1 cellular context compared by ENCODE assay signal in the genomic region with DNA sequence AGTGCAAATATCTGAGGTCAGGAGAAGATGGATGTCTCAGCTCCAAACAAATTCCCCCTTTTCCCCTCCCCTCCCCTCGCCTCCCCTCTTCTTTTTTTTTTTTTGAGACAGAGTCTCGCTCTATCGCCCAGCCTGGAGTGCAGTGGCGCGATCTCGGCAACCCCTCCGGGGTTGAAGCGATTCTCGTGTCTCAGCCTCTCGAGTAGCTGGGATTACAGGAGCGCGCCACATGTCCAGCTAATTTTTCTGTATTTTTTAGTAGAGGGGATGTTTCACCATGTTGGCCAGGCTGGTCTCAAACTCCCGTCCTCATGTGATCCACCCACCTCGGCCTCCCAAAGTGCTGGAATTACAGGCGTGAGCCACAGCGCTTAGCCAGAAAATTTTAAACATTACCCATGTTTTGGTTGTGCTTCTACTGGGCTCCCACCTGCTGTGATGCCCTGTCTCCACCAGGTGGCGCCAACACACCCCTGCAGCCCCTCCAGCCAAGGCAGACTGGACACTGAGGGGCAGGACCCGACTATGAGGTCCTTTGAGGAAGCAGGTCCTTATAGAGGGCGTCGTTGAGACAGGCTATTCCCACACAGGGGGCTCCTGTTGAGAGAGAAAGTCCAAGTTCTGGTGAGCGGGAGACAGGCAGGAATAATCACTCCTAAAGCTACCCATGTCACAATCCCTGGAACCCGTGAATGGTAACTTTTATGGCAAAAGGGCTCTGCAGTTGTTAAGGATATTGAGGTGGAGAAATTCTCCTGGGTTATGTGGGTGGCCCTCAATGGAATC.
TF ChIP-seq lines count a peak whose summit lies in the region.

No MANE protein-coding gene starts in this region.

TF ChIP-seq in HepG2, 621 proteins besides CTCF, POLR2A, EP300 and RAD21 (continues in another document):
- TF ChIP-seq MXD4 (CRISPR knock-in tag; IDR thresholded peaks at IDR 0.05) (0 out of 2 replicates have a peak, but pooled peaks have one; percentile 26), NR3C1 (CRISPR knock-in tag; IDR thresholded peaks at IDR 0.05) (no peak), TAF15 (IDR thresholded peaks at IDR 0.05; ENCODE audit: low read depth, low read length, poor library complexity, severe bottlenecking) (no peak), ZNF747 (CRISPR knock-in tag; IDR thresholded peaks at IDR 0.05; ENCODE audit: borderline replicate concordance) (no peak), HDAC2 (CRISPR knock-in tag; IDR thresholded peaks at IDR 0.05) (no peak), FOXO1 (CRISPR knock-in tag; IDR thresholded peaks at IDR 0.05) (0 out of 2 replicates have a peak, but pooled peaks have one; percentile 33), ARHGAP35 (CRISPR knock-in tag; IDR thresholded peaks at IDR 0.05; ENCODE audit: borderline replicate concordance) (no peak), BCL6 (CRISPR knock-in tag; IDR thresholded peaks at IDR 0.05) (no peak; the same call in 1 of the 2 replicates), YEATS4 (CRISPR knock-in tag; IDR thresholded peaks at IDR 0.05; ENCODE audit: borderline replicate concordance) (no peak), ASH2L (IDR thresholded peaks at IDR 0.05; ENCODE audit: insufficient read length, low read depth, low read length) (no peak), ZNF883 (CRISPR knock-in tag; IDR thresholded peaks at IDR 0.05; ENCODE audit: not compliant biosample characterization) (no peak), YY1 (IDR thresholded peaks at IDR 0.05; ENCODE audit: insufficient read depth, insufficient replicate concordance, low read depth, low read length) (peak; percentile 29), ZNF652 (CRISPR knock-in tag; IDR thresholded peaks at IDR 0.05; ENCODE audit: borderline replicate concordance, low read depth) (no peak), PPARG (CRISPR knock-in tag; conservative IDR thresholded peaks at IDR 0.05) (no peak), NFKBIZ (CRISPR knock-in tag; IDR thresholded peaks at IDR 0.05) (no peak), ZNF547 (CRISPR knock-in tag; IDR thresholded peaks at IDR 0.05) (no peak), REL (CRISPR knock-in tag; conservative IDR thresholded peaks at IDR 0.05) (no peak), ZNF572 (CRISPR knock-in tag; IDR thresholded peaks at IDR 0.05) (no peak), ZNF224 (CRISPR knock-in tag; IDR thresholded peaks at IDR 0.05) (no peak), SSRP1 (CRISPR knock-in tag; IDR thresholded peaks at IDR 0.05) (no peak), FOSL2 (CRISPR knock-in tag; IDR thresholded peaks at IDR 0.05) (no peak; the same call in 1 of the 2 replicates), SUZ12 (IDR thresholded peaks at IDR 0.05; ENCODE audit: low read depth, low read length) (no peak), FOXA3 (CRISPR knock-in tag; IDR thresholded peaks at IDR 0.05) (0 out of 2 replicates have a peak, but pooled peaks have one; percentile 24), KLF11 (CRISPR knock-in tag; IDR thresholded peaks at IDR 0.05) (no peak), ARNTL (CRISPR knock-in tag; IDR thresholded peaks at IDR 0.05) (no peak), PHF5A (CRISPR knock-in tag; IDR thresholded peaks at IDR 0.05; ENCODE audit: low read depth, unreplicated experiment) (no peak), MIXL1 (CRISPR knock-in tag; IDR thresholded peaks at IDR 0.05) (peak; percentile 46; the same call in 1 of the 2 replicates), ZNF891 (CRISPR knock-in tag; IDR thresholded peaks at IDR 0.05) (no peak), RBAK (CRISPR knock-in tag; IDR thresholded peaks at IDR 0.05) (no peak), ZNF143 (CRISPR knock-in tag; IDR thresholded peaks at IDR 0.05) (no peak), MBD4 (IDR thresholded peaks at IDR 0.05; ENCODE audit: borderline replicate concordance, low read length) (no peak), SOX5 (CRISPR knock-in tag; IDR thresholded peaks at IDR 0.05; ENCODE audit: borderline replicate concordance) (no peak), NCOA5 (CRISPR knock-in tag; IDR thresholded peaks at IDR 0.05) (no peak), PRPF4 (IDR thresholded peaks at IDR 0.05; ENCODE audit: low read depth, low read length, poor library complexity, severe bottlenecking) (no peak), ELF3 (CRISPR knock-in tag; IDR thresholded peaks at IDR 0.05) (0 out of 2 replicates have a peak, but pooled peaks have one; percentile 30), CHD2 (IDR thresholded peaks at IDR 0.05; ENCODE audit: low read depth, low read length) (no peak), RNF2 (conservative IDR thresholded peaks at IDR 0.05; ENCODE audit: low read depth) (no peak), ZNF256 (CRISPR knock-in tag; conservative IDR thresholded peaks at IDR 0.05) (no peak), ELF1 (CRISPR knock-in tag; IDR thresholded peaks at IDR 0.05) (0 out of 2 replicates have a peak, but pooled peaks have one; percentile 20), U2AF2 (IDR thresholded peaks at IDR 0.05; ENCODE audit: low read depth, low read length) (no peak), ZFP36 (IDR thresholded peaks at IDR 0.05; ENCODE audit: borderline replicate concordance, low read depth, low read length, partially characterized antibody) (no peak)
- TF ChIP-seq, protein P1, sequence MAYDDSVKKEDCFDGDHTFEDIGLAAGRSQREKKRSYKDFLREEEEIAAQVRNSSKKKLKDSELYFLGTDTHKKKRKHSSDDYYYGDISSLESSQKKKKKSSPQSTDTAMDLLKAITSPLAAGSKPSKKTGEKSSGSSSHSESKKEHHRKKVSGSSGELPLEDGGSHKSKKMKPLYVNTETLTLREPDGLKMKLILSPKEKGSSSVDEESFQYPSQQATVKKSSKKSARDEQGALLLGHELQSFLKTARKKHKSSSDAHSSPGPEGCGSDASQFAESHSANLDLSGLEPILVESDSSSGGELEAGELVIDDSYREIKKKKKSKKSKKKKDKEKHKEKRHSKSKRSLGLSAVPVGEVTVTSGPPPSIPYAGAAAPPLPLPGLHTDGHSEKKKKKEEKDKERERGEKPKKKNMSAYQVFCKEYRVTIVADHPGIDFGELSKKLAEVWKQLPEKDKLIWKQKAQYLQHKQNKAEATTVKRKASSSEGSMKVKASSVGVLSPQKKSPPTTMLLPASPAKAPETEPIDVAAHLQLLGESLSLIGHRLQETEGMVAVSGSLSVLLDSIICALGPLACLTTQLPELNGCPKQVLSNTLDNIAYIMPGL (CRISPR knock-in tag; IDR thresholded peaks at IDR 0.05; ENCODE audit: borderline replicate concordance in 1 of 2, low read depth in 1 of 2) = peak in 1 of 2 experiments; percentile 73; a peak in 1 of 4 replicates
- TF ChIP-seq, protein P2, sequence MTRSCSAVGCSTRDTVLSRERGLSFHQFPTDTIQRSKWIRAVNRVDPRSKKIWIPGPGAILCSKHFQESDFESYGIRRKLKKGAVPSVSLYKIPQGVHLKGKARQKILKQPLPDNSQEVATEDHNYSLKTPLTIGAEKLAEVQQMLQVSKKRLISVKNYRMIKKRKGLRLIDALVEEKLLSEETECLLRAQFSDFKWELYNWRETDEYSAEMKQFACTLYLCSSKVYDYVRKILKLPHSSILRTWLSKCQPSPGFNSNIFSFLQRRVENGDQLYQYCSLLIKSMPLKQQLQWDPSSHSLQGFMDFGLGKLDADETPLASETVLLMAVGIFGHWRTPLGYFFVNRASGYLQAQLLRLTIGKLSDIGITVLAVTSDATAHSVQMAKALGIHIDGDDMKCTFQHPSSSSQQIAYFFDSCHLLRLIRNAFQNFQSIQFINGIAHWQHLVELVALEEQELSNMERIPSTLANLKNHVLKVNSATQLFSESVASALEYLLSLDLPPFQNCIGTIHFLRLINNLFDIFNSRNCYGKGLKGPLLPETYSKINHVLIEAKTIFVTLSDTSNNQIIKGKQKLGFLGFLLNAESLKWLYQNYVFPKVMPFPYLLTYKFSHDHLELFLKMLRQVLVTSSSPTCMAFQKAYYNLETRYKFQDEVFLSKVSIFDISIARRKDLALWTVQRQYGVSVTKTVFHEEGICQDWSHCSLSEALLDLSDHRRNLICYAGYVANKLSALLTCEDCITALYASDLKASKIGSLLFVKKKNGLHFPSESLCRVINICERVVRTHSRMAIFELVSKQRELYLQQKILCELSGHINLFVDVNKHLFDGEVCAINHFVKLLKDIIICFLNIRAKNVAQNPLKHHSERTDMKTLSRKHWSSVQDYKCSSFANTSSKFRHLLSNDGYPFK (CRISPR knock-in tag; IDR thresholded peaks at IDR 0.05; ENCODE audit: borderline replicate concordance) = no peak; the same call in 1 of the 2 replicates
- TF ChIP-seq, protein P3, sequence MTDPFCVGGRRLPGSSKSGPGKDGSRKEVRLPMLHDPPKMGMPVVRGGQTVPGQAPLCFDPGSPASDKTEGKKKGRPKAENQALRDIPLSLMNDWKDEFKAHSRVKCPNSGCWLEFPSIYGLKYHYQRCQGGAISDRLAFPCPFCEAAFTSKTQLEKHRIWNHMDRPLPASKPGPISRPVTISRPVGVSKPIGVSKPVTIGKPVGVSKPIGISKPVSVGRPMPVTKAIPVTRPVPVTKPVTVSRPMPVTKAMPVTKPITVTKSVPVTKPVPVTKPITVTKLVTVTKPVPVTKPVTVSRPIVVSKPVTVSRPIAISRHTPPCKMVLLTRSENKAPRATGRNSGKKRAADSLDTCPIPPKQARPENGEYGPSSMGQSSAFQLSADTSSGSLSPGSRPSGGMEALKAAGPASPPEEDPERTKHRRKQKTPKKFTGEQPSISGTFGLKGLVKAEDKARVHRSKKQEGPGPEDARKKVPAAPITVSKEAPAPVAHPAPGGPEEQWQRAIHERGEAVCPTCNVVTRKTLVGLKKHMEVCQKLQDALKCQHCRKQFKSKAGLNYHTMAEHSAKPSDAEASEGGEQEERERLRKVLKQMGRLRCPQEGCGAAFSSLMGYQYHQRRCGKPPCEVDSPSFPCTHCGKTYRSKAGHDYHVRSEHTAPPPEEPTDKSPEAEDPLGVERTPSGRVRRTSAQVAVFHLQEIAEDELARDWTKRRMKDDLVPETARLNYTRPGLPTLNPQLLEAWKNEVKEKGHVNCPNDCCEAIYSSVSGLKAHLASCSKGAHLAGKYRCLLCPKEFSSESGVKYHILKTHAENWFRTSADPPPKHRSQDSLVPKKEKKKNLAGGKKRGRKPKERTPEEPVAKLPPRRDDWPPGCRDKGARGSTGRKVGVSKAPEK (CRISPR knock-in tag; IDR thresholded peaks at IDR 0.05; ENCODE audit: borderline replicate concordance) = no peak
- TF ChIP-seq, protein P4, sequence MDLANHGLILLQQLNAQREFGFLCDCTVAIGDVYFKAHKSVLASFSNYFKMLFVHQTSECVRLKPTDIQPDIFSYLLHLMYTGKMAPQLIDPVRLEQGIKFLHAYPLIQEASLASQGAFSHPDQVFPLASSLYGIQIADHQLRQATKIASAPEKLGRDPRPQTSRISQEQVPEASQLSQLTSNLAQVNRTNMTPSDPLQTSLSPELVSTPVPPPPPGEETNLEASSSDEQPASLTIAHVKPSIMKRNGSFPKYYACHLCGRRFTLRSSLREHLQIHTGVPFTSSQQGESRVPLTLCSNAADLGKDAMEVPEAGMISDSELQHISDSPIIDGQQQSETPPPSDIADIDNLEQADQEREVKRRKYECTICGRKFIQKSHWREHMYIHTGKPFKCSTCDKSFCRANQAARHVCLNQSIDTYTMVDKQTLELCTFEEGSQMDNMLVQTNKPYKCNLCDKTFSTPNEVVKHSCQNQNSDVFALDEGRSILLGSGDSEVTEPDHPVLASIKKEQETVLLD (CRISPR knock-in tag; IDR thresholded peaks at IDR 0.05; ENCODE audit: low read depth) = no peak
- TF ChIP-seq, protein P5, sequence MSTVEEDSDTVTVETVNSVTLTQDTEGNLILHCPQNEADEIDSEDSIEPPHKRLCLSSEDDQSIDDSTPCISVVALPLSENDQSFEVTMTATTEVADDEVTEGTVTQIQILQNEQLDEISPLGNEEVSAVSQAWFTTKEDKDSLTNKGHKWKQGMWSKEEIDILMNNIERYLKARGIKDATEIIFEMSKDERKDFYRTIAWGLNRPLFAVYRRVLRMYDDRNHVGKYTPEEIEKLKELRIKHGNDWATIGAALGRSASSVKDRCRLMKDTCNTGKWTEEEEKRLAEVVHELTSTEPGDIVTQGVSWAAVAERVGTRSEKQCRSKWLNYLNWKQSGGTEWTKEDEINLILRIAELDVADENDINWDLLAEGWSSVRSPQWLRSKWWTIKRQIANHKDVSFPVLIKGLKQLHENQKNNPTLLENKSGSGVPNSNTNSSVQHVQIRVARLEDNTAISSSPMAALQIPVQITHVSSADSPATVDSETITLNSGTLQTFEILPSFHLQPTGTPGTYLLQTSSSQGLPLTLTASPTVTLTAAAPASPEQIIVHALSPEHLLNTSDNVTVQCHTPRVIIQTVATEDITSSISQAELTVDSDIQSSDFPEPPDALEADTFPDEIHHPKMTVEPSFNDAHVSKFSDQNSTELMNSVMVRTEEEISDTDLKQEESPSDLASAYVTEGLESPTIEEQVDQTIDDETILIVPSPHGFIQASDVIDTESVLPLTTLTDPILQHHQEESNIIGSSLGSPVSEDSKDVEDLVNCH (CRISPR knock-in tag; IDR thresholded peaks at IDR 0.05) = no peak
- TF ChIP-seq, protein P6, sequence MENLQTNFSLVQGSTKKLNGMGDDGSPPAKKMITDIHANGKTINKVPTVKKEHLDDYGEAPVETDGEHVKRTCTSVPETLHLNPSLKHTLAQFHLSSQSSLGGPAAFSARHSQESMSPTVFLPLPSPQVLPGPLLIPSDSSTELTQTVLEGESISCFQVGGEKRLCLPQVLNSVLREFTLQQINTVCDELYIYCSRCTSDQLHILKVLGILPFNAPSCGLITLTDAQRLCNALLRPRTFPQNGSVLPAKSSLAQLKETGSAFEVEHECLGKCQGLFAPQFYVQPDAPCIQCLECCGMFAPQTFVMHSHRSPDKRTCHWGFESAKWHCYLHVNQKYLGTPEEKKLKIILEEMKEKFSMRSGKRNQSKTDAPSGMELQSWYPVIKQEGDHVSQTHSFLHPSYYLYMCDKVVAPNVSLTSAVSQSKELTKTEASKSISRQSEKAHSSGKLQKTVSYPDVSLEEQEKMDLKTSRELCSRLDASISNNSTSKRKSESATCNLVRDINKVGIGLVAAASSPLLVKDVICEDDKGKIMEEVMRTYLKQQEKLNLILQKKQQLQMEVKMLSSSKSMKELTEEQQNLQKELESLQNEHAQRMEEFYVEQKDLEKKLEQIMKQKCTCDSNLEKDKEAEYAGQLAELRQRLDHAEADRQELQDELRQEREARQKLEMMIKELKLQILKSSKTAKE (CRISPR knock-in tag; IDR thresholded peaks at IDR 0.05; ENCODE audit: borderline replicate concordance) = no peak
- TF ChIP-seq, protein P7, sequence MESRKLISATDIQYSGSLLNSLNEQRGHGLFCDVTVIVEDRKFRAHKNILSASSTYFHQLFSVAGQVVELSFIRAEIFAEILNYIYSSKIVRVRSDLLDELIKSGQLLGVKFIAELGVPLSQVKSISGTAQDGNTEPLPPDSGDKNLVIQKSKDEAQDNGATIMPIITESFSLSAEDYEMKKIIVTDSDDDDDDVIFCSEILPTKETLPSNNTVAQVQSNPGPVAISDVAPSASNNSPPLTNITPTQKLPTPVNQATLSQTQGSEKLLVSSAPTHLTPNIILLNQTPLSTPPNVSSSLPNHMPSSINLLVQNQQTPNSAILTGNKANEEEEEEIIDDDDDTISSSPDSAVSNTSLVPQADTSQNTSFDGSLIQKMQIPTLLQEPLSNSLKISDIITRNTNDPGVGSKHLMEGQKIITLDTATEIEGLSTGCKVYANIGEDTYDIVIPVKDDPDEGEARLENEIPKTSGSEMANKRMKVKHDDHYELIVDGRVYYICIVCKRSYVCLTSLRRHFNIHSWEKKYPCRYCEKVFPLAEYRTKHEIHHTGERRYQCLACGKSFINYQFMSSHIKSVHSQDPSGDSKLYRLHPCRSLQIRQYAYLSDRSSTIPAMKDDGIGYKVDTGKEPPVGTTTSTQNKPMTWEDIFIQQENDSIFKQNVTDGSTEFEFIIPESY (CRISPR knock-in tag; IDR thresholded peaks at IDR 0.05) = 0 out of 2 replicates have a peak, but pooled peaks have one; percentile 36
- TF ChIP-seq, protein P8, sequence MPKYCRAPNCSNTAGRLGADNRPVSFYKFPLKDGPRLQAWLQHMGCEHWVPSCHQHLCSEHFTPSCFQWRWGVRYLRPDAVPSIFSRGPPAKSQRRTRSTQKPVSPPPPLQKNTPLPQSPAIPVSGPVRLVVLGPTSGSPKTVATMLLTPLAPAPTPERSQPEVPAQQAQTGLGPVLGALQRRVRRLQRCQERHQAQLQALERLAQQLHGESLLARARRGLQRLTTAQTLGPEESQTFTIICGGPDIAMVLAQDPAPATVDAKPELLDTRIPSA (CRISPR knock-in tag; IDR thresholded peaks at IDR 0.05; ENCODE audit: borderline replicate concordance) = no peak
